Comparison of ENCODE assay signal across 19 cellular contexts in genomic region chr13:113383089-113383488, GRCh38. TPM values are rescaled to one million over a fixed set of nuclear protein-coding genes. Genes with fewer than 3 reads are reported as not detected.
"Had no signal": no experiment of that assay in that cellular context is flagged by ENCODE, and none has a peak within 500 bp of the region (broad histone marks: within the 10 kb centered on the region; RNA-seq: fewer than 3 reads in every experiment).

No MANE protein-coding gene starts in this region.

- H3K27ac ChIP-seq: RWPE1 had no signal

- DNase-seq: KBM-7, MV-4-11, NCI-H1048, NCI-H1105, NCI-H1417, NCI-H1694, NCI-H187 treated with DMSO at 0.1 percent for 48 hours, NCI-H2029 treated with DMSO at 0.1 percent for 48 hours, NCI-H226, NCI-H446, NCI-H510A, NCI-H524 treated with DMSO at 0.1 percent for 48 hours, NCI-H69, NCI-H774, SHP77, SK-N-SH, SW 1271 had no signal

RNA-seq across cellular contexts. Expression of gene GRTP1, which starts 19.2 kb away (rescaled TPM):
- total RNA-seq: LHCN-M2 had no signal
